ENCODE assay signal across 24 cellular contexts in genomic region chr1:200706109-200706720, GRCh38.
"Had no signal": no experiment of that assay in that cellular context is flagged by ENCODE, and none has a peak within 500 bp of the region (broad histone marks: within the 10 kb centered on the region; RNA-seq: fewer than 3 reads in every experiment).

No MANE protein-coding gene starts in this region.

- H3K27ac ChIP-seq: colonic mucosa, epithelial cell of prostate, esophagus squamous epithelium, left ventricle myocardium inferior, sigmoid colon, tibial nerve had no signal

- H3K27me3 ChIP-seq: colonic mucosa, esophagus squamous epithelium, sigmoid colon, tibial nerve had no signal

- H3K9me3 ChIP-seq: colonic mucosa, esophagus squamous epithelium, left ventricle myocardium inferior, mucosa of descending colon, sigmoid colon, tibial nerve had no signal

- H3K36me3 ChIP-seq: colonic mucosa, esophagus squamous epithelium, left ventricle myocardium inferior, sigmoid colon, tibial nerve had no signal

- H3K4me1 ChIP-seq: colonic mucosa, esophagus squamous epithelium, left ventricle myocardium inferior, sigmoid colon, tibial nerve had no signal

- H3K4me3 ChIP-seq: colonic mucosa, esophagus squamous epithelium, left ventricle myocardium inferior, lung, mucosa of descending colon, sigmoid colon, tibial nerve had no signal

- ATAC-seq: mucosa of descending colon, T-helper 17 cell had no signal

- DNase-seq: activated CD4-positive, alpha-beta memory T cell treated with anti-CD3 and anti-CD28 coated beads, Interleukin-2, amount 10 ng/mL, durations not matched to agents 7 days and 5 days; activated CD4-positive, alpha-beta T cell treated with anti-CD3 and anti-CD28 coated beads, Interleukin-2, amount 10 ng/mL, durations not matched to agents 7 days and 5 days; activated CD4-positive, CD25-positive, alpha-beta regulatory T cell treated with anti-CD3 and anti-CD28 coated beads, Interleukin-2, amount 50 U/mL, for 72 hours; activated CD8-positive, alpha-beta memory T cell treated with anti-CD3 and anti-CD28 coated beads, Interleukin-2, amount 50 U/mL, for 48 hours; activated gamma-delta T cell; activated naive CD4-positive, alpha-beta T cell treated with anti-CD3 and anti-CD28 coated beads, Interleukin-2, amount 10 ng/mL, durations not matched to agents 7 days and 5 days; activated T-cell treated with anti-CD3 and anti-CD28 coated beads, Interleukin-2, amount 50 U/mL, for 24 hours; cerebellar nuclear complex; colonic mucosa; effector CD8-positive, alpha-beta T cell; esophagus squamous epithelium; foreskin melanocyte; islet precursor cell; left ventricle myocardium inferior; mucosa of descending colon; sigmoid colon; small intestine; stimulated activated CD4-positive, alpha-beta T cell treated with anti-CD3 and anti-CD28 coated beads, Interleukin-1b, Interleukin-23, amount 100 ng/mL, for 48 hours; stimulated activated naive CD4-positive, alpha-beta T cell; T-helper 17 cell; T1000 had no signal
